ENCODE assay signal across 13 cellular contexts in the genomic region with DNA sequence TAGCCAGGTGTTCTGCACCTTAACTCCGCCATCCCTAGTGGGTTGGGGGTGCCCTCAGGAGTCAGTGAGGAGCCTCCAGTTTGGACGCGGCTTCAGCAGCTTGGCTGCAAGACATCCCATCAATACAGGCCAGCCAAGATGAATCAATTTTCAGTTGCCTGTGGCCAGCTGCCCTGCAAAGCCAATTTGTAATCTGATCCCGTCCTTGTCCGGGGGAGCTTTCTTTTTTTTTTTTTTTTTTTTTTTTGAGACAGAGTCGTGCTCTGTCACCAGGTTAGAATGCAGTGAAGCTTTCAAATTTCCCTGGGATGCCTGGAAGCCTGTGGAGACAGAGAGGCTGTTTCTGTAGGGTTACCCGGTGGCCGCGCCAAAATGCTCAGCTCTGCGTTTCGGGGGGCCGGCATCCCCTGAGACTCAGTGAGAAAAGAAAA.
A peak's percentile ranks its signal among the peaks of the same experiment; 100 is the strongest.
DNase-seq lines count a peak whose midpoint lies in the region; ATAC-seq and TF ChIP-seq lines count a peak whose summit lies in the region.
"Had no signal": no experiment of that assay in that cellular context is flagged by ENCODE, and none has a peak within 500 bp of the region (broad histone marks: within the 10 kb centered on the region; RNA-seq: fewer than 3 reads in every experiment).

No MANE protein-coding gene starts in this region.

- H3K27me3 ChIP-seq in MM.1S (replicated peaks; ENCODE audit: insufficient read depth, low read length): no peaks in the 10 kb centered on the region
- H3K27me3 ChIP-seq: upper lobe of left lung had no signal

- H3K4me3 Mint-ChIP-seq in brain (peak overlapping the region in 3 of 5 experiments; percentile 30 to 69 (median 68)), T-helper 17 cell (no peak overlapping the region)
- H3K4me3 Mint-ChIP-seq: activated CD4-positive, alpha-beta T cell treated with anti-CD3 and anti-CD28 coated beads, Interleukin-2, amount 10 ng/mL, durations not matched to agents 7 days and 5 days; effector memory CD8-positive, alpha-beta T cell had no signal

- peaks cover 8% of the 10 kb centered on the region for H3K4me1 Mint-ChIP-seq in brain
- H3K4me1 Mint-ChIP-seq in T-helper 17 cell: no peaks in the 10 kb centered on the region
- H3K4me1 Mint-ChIP-seq: activated CD4-positive, alpha-beta T cell treated with anti-CD3 and anti-CD28 coated beads, Interleukin-2, amount 10 ng/mL, durations not matched to agents 7 days and 5 days had no signal

- DNase-seq in ELF-1 (ENCODE audit: low read depth, low spot score) (peak; percentile 88), M059J (ENCODE audit: low read depth) (peak; percentile 84), myocyte (ENCODE audit: low read depth) (peak; percentile 22), MM.1S (no peak), T-helper 17 cell (no peak), COR-L47 (lab: John Stamatoyannopoulos, UW) (no peak)
- no peak for DNase-seq in activated T-cell treated with anti-CD3 and anti-CD28 coated beads, Interleukin-2, amount 50 U/mL, for 48 hours
- DNase-seq: activated CD4-positive, alpha-beta T cell treated with anti-CD3 and anti-CD28 coated beads, Interleukin-2, amount 10 ng/mL, durations not matched to agents 7 days and 5 days; activated naive CD4-positive, alpha-beta T cell treated with anti-CD3 and anti-CD28 coated beads, Interleukin-2, amount 50 U/mL, for 16 hours; effector memory CD8-positive, alpha-beta T cell; NCI-H1436; upper lobe of left lung had no signal

- H3K27ac Mint-ChIP-seq in brain (peak overlapping the region in 1 of 5 experiments; percentile 22), T-helper 17 cell (no peak overlapping the region)
- H3K27ac Mint-ChIP-seq: activated CD4-positive, alpha-beta T cell treated with anti-CD3 and anti-CD28 coated beads, Interleukin-2, amount 10 ng/mL, durations not matched to agents 7 days and 5 days; effector memory CD8-positive, alpha-beta T cell had no signal

- H3K4me1 ChIP-seq in MM.1S (ENCODE audit: low read length): no peaks in the 10 kb centered on the region
- H3K4me1 ChIP-seq: upper lobe of left lung had no signal

- H4K20me1 ChIP-seq in MM.1S (ENCODE audit: insufficient read depth, low read length): no peaks in the 10 kb centered on the region

- H3K4me2 ChIP-seq in MM.1S (ENCODE audit: low read depth, low read length): no peak overlapping the region

- no peak overlapping the region for H3K4me3 ChIP-seq in MM.1S (ENCODE audit: low read length)
- H3K4me3 ChIP-seq: upper lobe of left lung had no signal

- H3K9me3 Mint-ChIP-seq in brain: peaks cover 4 to 11% (median 9%) of the 10 kb centered on the region in 5 experiments

- no peaks in the 10 kb centered on the region for H3F3A ChIP-seq in MM.1S (ENCODE audit: insufficient read depth, low read length)

- no peaks in the 10 kb centered on the region for H3K79me2 ChIP-seq in MM.1S (ENCODE audit: low read length)

- H3K9me3 ChIP-seq in MM.1S (replicated peaks; ENCODE audit: insufficient read depth, low read length) (no peaks in the 10 kb centered on the region), T-helper 17 cell (ENCODE audit: control insufficient read depth, low read length, poor library complexity, severe bottlenecking) (no peaks in the 10 kb centered on the region)
- H3K9me3 ChIP-seq: upper lobe of left lung had no signal

- no peak overlapping the region for H3K9ac ChIP-seq in MM.1S (ENCODE audit: low read length)

- no peaks in the 10 kb centered on the region for H3K36me3 ChIP-seq in MM.1S (replicated peaks; ENCODE audit: insufficient read depth, low read length)
- H3K36me3 ChIP-seq: upper lobe of left lung had no signal

- TF ChIP-seq CTCF in brain (conservative IDR thresholded peaks at IDR 0.05): no peak
- TF ChIP-seq CTCF in MM.1S (IDR thresholded peaks at IDR 0.05; ENCODE audit: low read length): no peak

- no peak for ATAC-seq in T-helper 17 cell
- ATAC-seq: effector memory CD8-positive, alpha-beta T cell had no signal

- H3K9me2 ChIP-seq in MM.1S (replicated peaks; ENCODE audit: insufficient read depth, low read length): no peaks in the 10 kb centered on the region

- no peaks in the 10 kb centered on the region for H3K27me3 Mint-ChIP-seq in brain
- peaks cover 5% of the 10 kb centered on the region for H3K27me3 Mint-ChIP-seq in T-helper 17 cell
- H3K27me3 Mint-ChIP-seq: activated CD4-positive, alpha-beta T cell treated with anti-CD3 and anti-CD28 coated beads, Interleukin-2, amount 10 ng/mL, durations not matched to agents 7 days and 5 days had no signal

- H3K36me3 Mint-ChIP-seq in brain (peaks cover 5% of the 10 kb centered on the region), T-helper 17 cell (ENCODE audit: low read depth) (no peaks in the 10 kb centered on the region)

- H3K27ac ChIP-seq in MM.1S (ENCODE audit: low read length): no peak overlapping the region
- H3K27ac ChIP-seq: upper lobe of left lung had no signal

- no peak overlapping the region for H2AFZ ChIP-seq in MM.1S (ENCODE audit: low read length)

Comparison
In these comparisons a context has a peak if more than half of its experiments do, and no peak if none do; other contexts are left out.
1. DNase-seq: peak in ELF-1 (single experiment), M059J (single experiment) and myocyte (single experiment); none in MM.1S (single experiment), T-helper 17 cell (0 of 3), activated T-cell treated with anti-CD3 and anti-CD28 coated beads, Interleukin-2, amount 50 U/mL, for 48 hours (0 of 2) and COR-L47 (single experiment).